10 cellular contexts compared by ENCODE assay signal in genomic region chr18:49492694-49493033, GRCh38. TPM values are rescaled to one million over a fixed set of nuclear protein-coding genes. Genes with fewer than 3 reads are reported as not detected.
DNase-seq lines count a peak whose midpoint lies in the region; ATAC-seq and TF ChIP-seq lines count a peak whose summit lies in the region.
"Had no signal": no experiment of that assay in that cellular context is flagged by ENCODE, and none has a peak within 500 bp of the region (broad histone marks: within the 10 kb centered on the region; RNA-seq: fewer than 3 reads in every experiment).

No MANE protein-coding gene starts in this region.

- peaks cover 58% of the 10 kb centered on the region for H3F3A ChIP-seq in neural progenitor cell (ENCODE audit: low read depth)

- no peak for TF ChIP-seq POLR2A in breast epithelium (IDR thresholded peaks at IDR 0.05)

- H3K79me2 ChIP-seq in KMS-11 (ENCODE audit: insufficient read depth, low read depth) (peaks cover 34% of the 10 kb centered on the region), neural progenitor cell (ENCODE audit: low read depth) (peaks cover 29% of the 10 kb centered on the region)

- H3K4me1 ChIP-seq in KMS-11 (ENCODE audit: low read depth, poor library complexity, severe bottlenecking), result peaks cover 33% of the 10 kb centered on the region
- no peaks in the 10 kb centered on the region for H3K4me1 ChIP-seq in breast epithelium
- H3K4me1 ChIP-seq in neural progenitor cell, result peaks cover 46% of the 10 kb centered on the region

- H3K4me2 ChIP-seq in KMS-11 (no peak overlapping the region), neural progenitor cell (peak overlapping the region; percentile 2)

- H3K4me1 Mint-ChIP-seq in T-helper 1 cell treated with Interleukin-12 subunit alpha and Interleukin-12 subunit beta and Interleukin-4 antibody, amounts not matched to agents 30 μg/mL and 1 μg/mL, for 36 hours (ENCODE audit: low read depth), result peaks cover 40% of the 10 kb centered on the region
- H3K4me1 Mint-ChIP-seq in neural progenitor cell, result peaks cover 55% of the 10 kb centered on the region

- H2AFZ ChIP-seq in KMS-11 (ENCODE audit: low read depth), result 0 out of 2 replicates have a peak overlapping the region, but pooled peaks have one; percentile 3
- peak overlapping the region; percentile 35 for H2AFZ ChIP-seq in neural progenitor cell (replicated peaks)

- H3K27me3 ChIP-seq in KMS-11 (ENCODE audit: insufficient read depth, low read depth) (no peaks in the 10 kb centered on the region), breast epithelium (no peaks in the 10 kb centered on the region), neural progenitor cell (no peaks in the 10 kb centered on the region)
- H3K27me3 ChIP-seq: ovary, upper lobe of right lung had no signal

- intact Hi-C loops in breast epithelium (cut with DNase I; ENCODE audit: low total_unique reads), result no loop called here

- H3K4me3 Mint-ChIP-seq in T-helper 1 cell treated with Interleukin-12 subunit alpha and Interleukin-12 subunit beta and Interleukin-4 antibody, amounts not matched to agents 30 μg/mL and 1 μg/mL, for 36 hours, result no peak overlapping the region
- H3K4me3 Mint-ChIP-seq in neural progenitor cell, result peak overlapping the region; percentile 100

- peak overlapping the region; percentile 98; the same call in 1 of the 2 replicates for H3K9ac ChIP-seq in KMS-11
- no peak overlapping the region for H3K9ac ChIP-seq in neural progenitor cell

- H3K9me3 ChIP-seq in breast epithelium (no peaks in the 10 kb centered on the region), neural progenitor cell (ENCODE audit: low read depth) (no peaks in the 10 kb centered on the region)
- H3K9me3 ChIP-seq: ovary, upper lobe of right lung had no signal

- H3K27ac Mint-ChIP-seq in T-helper 1 cell treated with Interleukin-12 subunit alpha and Interleukin-12 subunit beta and Interleukin-4 antibody, amounts not matched to agents 30 μg/mL and 1 μg/mL, for 36 hours, result peak overlapping the region; percentile 98
- peak overlapping the region; percentile 67 for H3K27ac Mint-ChIP-seq in neural progenitor cell

- H3K27me3 Mint-ChIP-seq in T-helper 1 cell treated with Interleukin-12 subunit alpha and Interleukin-12 subunit beta and Interleukin-4 antibody, amounts not matched to agents 30 μg/mL and 1 μg/mL, for 36 hours (ENCODE audit: low read depth), result peaks cover 4% of the 10 kb centered on the region
- peaks cover 7% of the 10 kb centered on the region for H3K27me3 Mint-ChIP-seq in neural progenitor cell (ENCODE audit: insufficient read depth, low read depth)

- ATAC-seq in GM21360 (IDR thresholded peaks at IDR 0.05; ENCODE audit: unreplicated experiment) (no peak), GM18858 (IDR thresholded peaks at IDR 0.05; ENCODE audit: unreplicated experiment) (no peak)

- H3K36me3 ChIP-seq in KMS-11 (ENCODE audit: insufficient read depth) (peaks cover 40% of the 10 kb centered on the region; the same call in 1 of the 2 replicates), breast epithelium (no peaks in the 10 kb centered on the region), neural progenitor cell (peaks cover 21% of the 10 kb centered on the region)
- H3K36me3 ChIP-seq: ovary had no signal

- TF ChIP-seq CTCF in KMS-11 (conservative IDR thresholded peaks at IDR 0.05; ENCODE audit: low read depth, low read length) (no peak), breast epithelium (IDR thresholded peaks at IDR 0.05) (no peak), neural progenitor cell (IDR thresholded peaks at IDR 0.05) (no peak)

- H3K27ac ChIP-seq in KMS-11 (no peak overlapping the region), breast epithelium (no peak overlapping the region), neural progenitor cell (no peak overlapping the region)

- DNase-seq in T-helper 1 cell (no peak), breast epithelium (ENCODE audit: low spot score in 2 of 2) (no peak), neural progenitor cell (ENCODE audit: low spot score) (no peak), CD1c-positive myeloid dendritic cell (ENCODE audit: extremely low spot score) (no peak)

- peaks cover 11% of the 10 kb centered on the region; the same call in 1 of the 2 replicates for H4K20me1 ChIP-seq in KMS-11 (ENCODE audit: insufficient read depth)
- H4K20me1 ChIP-seq in neural progenitor cell (ENCODE audit: low read depth), result peaks cover 44% of the 10 kb centered on the region

- H3K4me3 ChIP-seq in KMS-11 (IDR thresholded peaks at IDR 0.05; ENCODE audit: insufficient read depth, low read depth, low read length), result peak overlapping the region; percentile 30
- peak overlapping the region in 2 of 3 donors; percentile 61 to 86 for H3K4me3 ChIP-seq in breast epithelium
- H3K4me3 ChIP-seq in neural progenitor cell, result no peak overlapping the region

- H3K9me3 Mint-ChIP-seq in T-helper 1 cell treated with Interleukin-12 subunit alpha and Interleukin-12 subunit beta and Interleukin-4 antibody, amounts not matched to agents 30 μg/mL and 1 μg/mL, for 36 hours, result no peaks in the 10 kb centered on the region
- H3K9me3 Mint-ChIP-seq in neural progenitor cell, result no peaks in the 10 kb centered on the region

- H3K36me3 Mint-ChIP-seq in T-helper 1 cell treated with Interleukin-12 subunit alpha and Interleukin-12 subunit beta and Interleukin-4 antibody, amounts not matched to agents 30 μg/mL and 1 μg/mL, for 36 hours (ENCODE audit: low read depth), result peaks cover 40% of the 10 kb centered on the region
- peaks cover 28% of the 10 kb centered on the region for H3K36me3 Mint-ChIP-seq in neural progenitor cell

RNA-seq across cellular contexts. Expression of gene RPL17, which starts 0.4 kb away (rescaled TPM):
- total RNA-seq in breast epithelium (1,000 to 10,000 TPM; 1,519 to 3,223 (median 2,778) TPM), neural progenitor cell (ENCODE audit: low replicate concordance) (3,661 and 4,399 TPM in 2 replicates)

RNA-seq across cellular contexts. Expression of gene C18orf32, which starts 5.6 kb away (rescaled TPM):
- 10 to 100 TPM; 25.8 to 31.1 (median 28.5) TPM for total RNA-seq in breast epithelium
- 41.2 and 72.4 TPM in 2 replicates for total RNA-seq in neural progenitor cell (ENCODE audit: low replicate concordance)

RNA-seq across cellular contexts. Expression of gene DYM, which starts 32.2 kb away (rescaled TPM):
- 10 to 100 TPM; 60.3 to 70.2 (median 64.3) TPM for total RNA-seq in breast epithelium
- total RNA-seq in neural progenitor cell (ENCODE audit: low replicate concordance), result 46.8 and 53.4 TPM in 2 replicates
